27 cellular contexts compared by ENCODE assay signal in the genomic region with DNA sequence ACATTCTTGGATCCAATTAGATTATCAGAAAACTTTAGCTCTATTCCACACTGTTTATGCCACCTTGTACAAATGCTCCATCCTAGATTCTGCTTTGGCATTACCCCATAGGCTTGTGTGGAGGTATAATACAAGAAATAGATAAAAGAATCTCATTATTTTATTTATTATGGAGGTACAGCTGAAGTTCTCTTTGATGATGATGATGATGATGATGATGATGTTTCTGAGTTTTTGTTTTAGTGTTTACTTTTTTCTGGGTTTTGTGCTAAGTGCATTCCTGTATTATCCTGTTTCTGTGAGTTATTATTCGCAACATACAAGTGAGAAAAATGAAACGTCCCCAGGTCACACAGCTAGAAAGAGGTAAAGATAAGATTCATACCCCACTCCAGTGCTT.
"Had no signal": no experiment of that assay in that cellular context is flagged by ENCODE, and none has a peak within 500 bp of the region (broad histone marks: within the 10 kb centered on the region; RNA-seq: fewer than 3 reads in every experiment).

No MANE protein-coding gene starts in this region.

- H3K36me3 ChIP-seq: colonic mucosa, neural progenitor cell, thyroid gland had no signal

- H3K27ac Mint-ChIP-seq: dendritic cell treated with granulocyte-macrophage colony-stimulating factor and Interleukin-4, amounts not matched to agents 40 ng/mL and 50 ng/mL, for 4 days; natural killer cell treated with Interleukin-12 subunit alpha and Interleukin-12 subunit beta and Interleukin-15 and Interleukin-18, amount 100 ng/mL, for 72 hours; neural progenitor cell; stimulated activated naive CD8-positive, alpha-beta T cell treated with anti-CD3 and anti-CD28 coated beads, Interleukin-15, amount 100 ng/mL, for 72 hours had no signal

- H3K9me3 ChIP-seq: colonic mucosa, esophagus muscularis mucosa, gastroesophageal sphincter, heart left ventricle, mucosa of descending colon, psoas muscle, spleen, suprapubic skin, thyroid gland had no signal

- H3K27me3 ChIP-seq: colonic mucosa, esophagus muscularis mucosa, foreskin keratinocyte, gastroesophageal sphincter, heart left ventricle, hepatocyte, neural progenitor cell, spleen, suprapubic skin, thyroid gland had no signal

- H3K4me3 ChIP-seq: colonic mucosa, esophagus muscularis mucosa, gastroesophageal sphincter, heart left ventricle, hepatocyte, lung, mucosa of descending colon, neural progenitor cell, psoas muscle, skin epidermis, spleen, suprapubic skin, thyroid gland had no signal

- H3K36me3 Mint-ChIP-seq: natural killer cell treated with Interleukin-12 subunit alpha and Interleukin-12 subunit beta and Interleukin-15 and Interleukin-18, amount 100 ng/mL, for 72 hours; neural progenitor cell had no signal

- H3K27ac ChIP-seq: colonic mucosa, esophagus muscularis mucosa, foreskin keratinocyte, gastroesophageal sphincter, heart left ventricle, neural progenitor cell, psoas muscle, skin epidermis, spleen, suprapubic skin, thyroid gland had no signal

- H3K27me3 Mint-ChIP-seq: dendritic cell treated with granulocyte-macrophage colony-stimulating factor and Interleukin-4, amounts not matched to agents 40 ng/mL and 50 ng/mL, for 4 days; naive B cell; natural killer cell treated with Interleukin-12 subunit alpha and Interleukin-12 subunit beta and Interleukin-15 and Interleukin-18, amount 100 ng/mL, for 72 hours had no signal

- H3K4me3 Mint-ChIP-seq: dendritic cell treated with granulocyte-macrophage colony-stimulating factor and Interleukin-4, amounts not matched to agents 40 ng/mL and 50 ng/mL, for 4 days; mesothelial cell of epicardium; natural killer cell treated with Interleukin-12 subunit alpha and Interleukin-12 subunit beta and Interleukin-15 and Interleukin-18, amount 100 ng/mL, for 72 hours; neural progenitor cell; stimulated activated naive CD8-positive, alpha-beta T cell treated with anti-CD3 and anti-CD28 coated beads, Interleukin-15, amount 100 ng/mL, for 72 hours had no signal

- H3K4me1 ChIP-seq: foreskin keratinocyte had no signal

- H3K9me3 Mint-ChIP-seq: dendritic cell treated with granulocyte-macrophage colony-stimulating factor and Interleukin-4, amounts not matched to agents 40 ng/mL and 50 ng/mL, for 4 days; mesothelial cell of epicardium; naive B cell; natural killer cell treated with Interleukin-12 subunit alpha and Interleukin-12 subunit beta and Interleukin-15 and Interleukin-18, amount 100 ng/mL, for 72 hours; neural progenitor cell; stimulated activated naive CD8-positive, alpha-beta T cell treated with anti-CD3 and anti-CD28 coated beads, Interleukin-15, amount 100 ng/mL, for 72 hours had no signal

- DNase-seq: colonic mucosa; effector memory CD4-positive, alpha-beta T cell; foreskin keratinocyte; heart left ventricle; kidney; mesenchymal stem cell; mucosa of descending colon; naive B cell; psoas muscle; right cardiac atrium; spleen; stimulated activated CD8-positive, alpha-beta memory T cell treated with anti-CD3 and anti-CD28 coated beads, Interleukin-4, amount 100 ng/mL, for 48 hours; stimulated activated naive CD4-positive, alpha-beta T cell; stimulated activated naive CD8-positive, alpha-beta T cell treated with anti-CD3 and anti-CD28 coated beads, Interleukin-15, amount 100 ng/mL, for 72 hours; thyroid gland; trophoblast cell had no signal

- ATAC-seq: foreskin keratinocyte; gastroesophageal sphincter; heart left ventricle; left lobe of liver; mucosa of descending colon; natural killer cell treated with Interleukin-12 subunit alpha and Interleukin-12 subunit beta and Interleukin-15 and Interleukin-18, amount 100 ng/mL, for 72 hours; psoas muscle; right cardiac atrium; stimulated activated naive CD8-positive, alpha-beta T cell treated with anti-CD3 and anti-CD28 coated beads, Interleukin-15, amount 100 ng/mL, for 72 hours had no signal
